In genomic region chr14:73027984-73028383, GRCh38 we compare ENCODE assay signal across 12 cellular contexts. TPM values are rescaled to one million over a fixed set of nuclear protein-coding genes. Genes with fewer than 3 reads are reported as not detected.
DNase-seq lines count a peak whose midpoint lies in the region; ATAC-seq and TF ChIP-seq lines count a peak whose summit lies in the region.
"Had no signal": no experiment of that assay in that cellular context is flagged by ENCODE, and none has a peak within 500 bp of the region (broad histone marks: within the 10 kb centered on the region; RNA-seq: fewer than 3 reads in every experiment).

No MANE protein-coding gene starts in this region.

- H3F3A ChIP-seq in GM23338 (replicated peaks; ENCODE audit: low read depth), result no peaks in the 10 kb centered on the region

- no peaks in the 10 kb centered on the region; the same call in 1 of the 2 replicates for H4K20me1 ChIP-seq in GM23338 (replicated peaks; ENCODE audit: insufficient read depth)

- H3K9me3 ChIP-seq in CD4-positive, CD25-positive, alpha-beta regulatory T cell (ENCODE audit: control insufficient read depth in 2 of 2, low read length in 2 of 2), result no peaks in the 10 kb centered on the region
- no peaks in the 10 kb centered on the region for H3K9me3 ChIP-seq in WERI-Rb-1 (ENCODE audit: severe bottlenecking)
- H3K9me3 ChIP-seq: sigmoid colon had no signal

- TF ChIP-seq CTCF in GM23338 (conservative IDR thresholded peaks at IDR 0.05; ENCODE audit: low read depth in 2 of 2) (no peak), WERI-Rb-1 (IDR thresholded peaks at IDR 0.05; ENCODE audit: low read depth, low read length) (no peak), HFFc6 (IDR thresholded peaks at IDR 0.05) (no peak), RWPE1 (conservative IDR thresholded peaks at IDR 0.05; ENCODE audit: low read depth) (no peak)

- no peak overlapping the region for H3K4me3 ChIP-seq in CD4-positive, CD25-positive, alpha-beta regulatory T cell (ENCODE audit: low read depth, low read length)
- H3K4me3 ChIP-seq in GM23338 (peak overlapping the region; percentile 43), WERI-Rb-1 (ENCODE audit: low read depth, low read length) (no peak overlapping the region)

- ATAC-seq in CD4-positive, CD25-positive, alpha-beta regulatory T cell (ENCODE audit: low read depth in 2 of 2), result no peak
- ATAC-seq in GM23338 (no peak), naive B cell (ENCODE audit: low read depth in 2 of 2) (no peak), left lobe of liver (no peak)

- H3K4me3 Mint-ChIP-seq in CD4-positive, CD25-positive, alpha-beta regulatory T cell, result peak overlapping the region; percentile 43 to 99 (median 88)
- H3K4me3 Mint-ChIP-seq in GM23338, result peak overlapping the region; percentile 89; the same call in 1 of the 3 replicates
- H3K4me3 Mint-ChIP-seq in activated naive CD8-positive, alpha-beta T cell treated with anti-CD3 and anti-CD28 coated beads for 36 hours, result peak overlapping the region; percentile 98
- peak overlapping the region in 6 of 8 donors; percentile 35 to 99 (median 94) for H3K4me3 Mint-ChIP-seq in naive B cell
- H3K4me3 Mint-ChIP-seq in HFFc6, result no peak overlapping the region

- peaks cover 25% of the 10 kb centered on the region for H3K4me1 ChIP-seq in CD4-positive, CD25-positive, alpha-beta regulatory T cell (ENCODE audit: control insufficient read depth, insufficient read depth, low read length, poor library complexity, severe bottlenecking)
- peaks cover 6% of the 10 kb centered on the region for H3K4me1 ChIP-seq in GM23338 (ENCODE audit: insufficient read depth)

- peak overlapping the region; percentile 64 for H3K4me2 ChIP-seq in GM23338

- no peaks in the 10 kb centered on the region for H3K9me2 ChIP-seq in GM23338 (ENCODE audit: insufficient read depth)

- no peaks in the 10 kb centered on the region for H3K9me3 Mint-ChIP-seq in CD4-positive, CD25-positive, alpha-beta regulatory T cell
- no peaks in the 10 kb centered on the region for H3K9me3 Mint-ChIP-seq in GM23338
- H3K9me3 Mint-ChIP-seq in activated naive CD8-positive, alpha-beta T cell treated with anti-CD3 and anti-CD28 coated beads for 36 hours, result peaks cover 2% of the 10 kb centered on the region
- H3K9me3 Mint-ChIP-seq in naive B cell, result no peaks in the 10 kb centered on the region
- no peaks in the 10 kb centered on the region for H3K9me3 Mint-ChIP-seq in HFFc6

- H3K36me3 Mint-ChIP-seq in CD4-positive, CD25-positive, alpha-beta regulatory T cell, result peaks cover 12% of the 10 kb centered on the region
- H3K36me3 Mint-ChIP-seq in GM23338 (ENCODE audit: low read depth) (peaks cover 12% of the 10 kb centered on the region; the same call in 2 of the 3 replicates), naive B cell (peaks cover 0 to 10% of the 10 kb centered on the region in 2 donors), HFFc6 (ENCODE audit: low read depth) (peaks cover 13% of the 10 kb centered on the region)
- peaks cover 7% of the 10 kb centered on the region for H3K36me3 Mint-ChIP-seq in activated naive CD8-positive, alpha-beta T cell treated with anti-CD3 and anti-CD28 coated beads for 36 hours

- H3K27ac Mint-ChIP-seq in CD4-positive, CD25-positive, alpha-beta regulatory T cell, result no peak overlapping the region
- peak overlapping the region; percentile 87; the same call in 1 of the 2 replicates for H3K27ac Mint-ChIP-seq in GM23338
- no peak overlapping the region for H3K27ac Mint-ChIP-seq in activated naive CD8-positive, alpha-beta T cell treated with anti-CD3 and anti-CD28 coated beads for 36 hours
- no peak overlapping the region for H3K27ac Mint-ChIP-seq in naive B cell
- no peak overlapping the region for H3K27ac Mint-ChIP-seq in HFFc6

- H3K4me1 Mint-ChIP-seq in CD4-positive, CD25-positive, alpha-beta regulatory T cell, result peaks cover 20 to 40% (median 27%) of the 10 kb centered on the region in 4 donors
- H3K4me1 Mint-ChIP-seq in GM23338 (peaks cover 23% of the 10 kb centered on the region), naive B cell (peaks cover 25 to 35% (median 31%) of the 10 kb centered on the region in 3 donors), HFFc6 (ENCODE audit: low read depth) (peaks cover 32% of the 10 kb centered on the region)
- peaks cover 17% of the 10 kb centered on the region for H3K4me1 Mint-ChIP-seq in activated naive CD8-positive, alpha-beta T cell treated with anti-CD3 and anti-CD28 coated beads for 36 hours

- POLR2A ChIA-PET in RWPE1 (lab: Yijun Ruan, JAX; ENCODE audit: low non-redundant PET), result no interaction called here

- H3K27ac ChIP-seq in CD4-positive, CD25-positive, alpha-beta regulatory T cell (ENCODE audit: insufficient read depth, low read length, poor library complexity, severe bottlenecking), result no peak overlapping the region
- peak overlapping the region; percentile 45; the same call in 1 of the 2 replicates for H3K27ac ChIP-seq in GM23338 (ENCODE audit: low read depth)
- H3K27ac ChIP-seq in WERI-Rb-1, result no peak overlapping the region
- H3K27ac ChIP-seq in RWPE1, result no peak overlapping the region
- H3K27ac ChIP-seq: foreskin keratinocyte had no signal

- H3K36me3 ChIP-seq in CD4-positive, CD25-positive, alpha-beta regulatory T cell (ENCODE audit: control insufficient read depth, insufficient read depth, low read length), result peaks cover 13% of the 10 kb centered on the region
- H3K36me3 ChIP-seq in GM23338 (ENCODE audit: insufficient read depth) (no peaks in the 10 kb centered on the region), WERI-Rb-1 (peaks cover 14% of the 10 kb centered on the region)

- H3K27me3 ChIP-seq in CD4-positive, CD25-positive, alpha-beta regulatory T cell (ENCODE audit: control insufficient read depth, insufficient read depth, low read length), result no peaks in the 10 kb centered on the region
- no peaks in the 10 kb centered on the region for H3K27me3 ChIP-seq in GM23338 (ENCODE audit: insufficient read depth)
- no peaks in the 10 kb centered on the region for H3K27me3 ChIP-seq in WERI-Rb-1 (ENCODE audit: insufficient read depth, low read depth, severe bottlenecking)
- H3K27me3 ChIP-seq: foreskin keratinocyte, sigmoid colon had no signal

- no peaks in the 10 kb centered on the region for H3K27me3 Mint-ChIP-seq in CD4-positive, CD25-positive, alpha-beta regulatory T cell
- H3K27me3 Mint-ChIP-seq in GM23338 (ENCODE audit: insufficient read depth, low read depth, poor library complexity) (peaks cover 8% of the 10 kb centered on the region), naive B cell (no peaks in the 10 kb centered on the region), HFFc6 (ENCODE audit: insufficient read depth) (peaks cover 2% of the 10 kb centered on the region; the same call in 1 of the 2 replicates)
- H3K27me3 Mint-ChIP-seq in activated naive CD8-positive, alpha-beta T cell treated with anti-CD3 and anti-CD28 coated beads for 36 hours, result no peaks in the 10 kb centered on the region

- CTCF ChIA-PET in RWPE1 (lab: Yijun Ruan, JAX), result interaction anchor here (1.1 kb wide), 1 partner anchor 29 kb away, joined by 3 read pairs; no protein-coding TSS in a partner anchor

- DNase-seq in CD4-positive, CD25-positive, alpha-beta regulatory T cell, result no peak
- no peak for DNase-seq in GM23338 (ENCODE audit: low spot score)
- no peak for DNase-seq in activated naive CD8-positive, alpha-beta T cell treated with anti-CD3 and anti-CD28 coated beads for 36 hours
- no peak for DNase-seq in naive B cell
- DNase-seq in WERI-Rb-1, result no peak
- no peak for DNase-seq in HFFc6
- DNase-seq in left lobe of liver (ENCODE audit: low spot score), result no peak
- DNase-seq in RWPE1 (ENCODE audit: low spot score), result no peak
- DNase-seq: aorta, C1 segment of cervical spinal cord, foreskin keratinocyte, sigmoid colon had no signal

- peak overlapping the region; percentile 30 for H2AFZ ChIP-seq in GM23338

- H3K79me2 ChIP-seq in GM23338 (replicated peaks; ENCODE audit: insufficient read depth), result peaks cover 11% of the 10 kb centered on the region; the same call in 1 of the 2 replicates

TF ChIP-seq in GM23338, 12 proteins besides CTCF, POLR2A, EP300 and RAD21 (continues in another document):
- no peak for TF ChIP-seq ETS1 (IDR thresholded peaks at IDR 0.05)
- TF ChIP-seq CREB1 (CRISPR knock-in tag; IDR thresholded peaks at IDR 0.05; ENCODE audit: low read depth), result no peak

RNA-seq across cellular contexts. Expression of gene ZFYVE1, which starts 1.1 kb away (rescaled TPM):
- 22.8 TPM for total RNA-seq in CD4-positive, CD25-positive, alpha-beta regulatory T cell
- 1 to 10 TPM; 4.1 to 6.1 (median 5.7) TPM for polyA plus RNA-seq in CD4-positive, CD25-positive, alpha-beta regulatory T cell
- total RNA-seq in GM23338 (2014; rRNA removed; shearing (Covaris generic)), result 10.2 and 12.5 TPM in 2 replicates
- polyA plus RNA-seq in GM23338 (2016; fragmentation: Nextera tagmentation; extraction: Ambion mirVana), result 3.2 and 3.7 TPM in 2 replicates
- total RNA-seq in activated naive CD8-positive, alpha-beta T cell treated with anti-CD3 and anti-CD28 coated beads for 36 hours, result 1 to 10 TPM; 7.6 to 7.9 TPM
- polyA plus RNA-seq in naive B cell (ENCODE audit: low read depth in 6 of 6), result 1 to 10 TPM; 5.5 to 9.5 (median 6.8) TPM
- total RNA-seq in HFFc6 (2021; fragmentation: NEBNext Ultra II Directional; extraction: Animal tissue kit (Norgen Biotek cat#: 25700)), result 10 to 100 TPM; 13.6 to 18.3 (median 15.6) TPM
- 13.4 TPM for total RNA-seq in left lobe of liver

RNA-seq across cellular contexts. Expression of gene RBM25, which starts 30.4 kb away (rescaled TPM):
- total RNA-seq in CD4-positive, CD25-positive, alpha-beta regulatory T cell, result 157 TPM
- polyA plus RNA-seq in CD4-positive, CD25-positive, alpha-beta regulatory T cell, result 10 to 100 TPM; 33.0 to 41.8 (median 37.6) TPM
- total RNA-seq in GM23338 (2014; rRNA removed; shearing (Covaris generic)), result 107 and 120 TPM in 2 replicates
- polyA plus RNA-seq in GM23338 (2016; fragmentation: Nextera tagmentation; extraction: Ambion mirVana) (180 and 204 TPM in 2 replicates), naive B cell (ENCODE audit: low read depth in 6 of 6) (10 to 100 TPM; 20.6 to 76.8 (median 48.5) TPM)
- total RNA-seq in activated naive CD8-positive, alpha-beta T cell treated with anti-CD3 and anti-CD28 coated beads for 36 hours, result 100 to 1,000 TPM; 102 to 108 TPM
- 10 to 100 TPM; 60.2 to 71.2 (median 64.1) TPM for total RNA-seq in HFFc6 (2021; fragmentation: NEBNext Ultra II Directional; extraction: Animal tissue kit (Norgen Biotek cat#: 25700))
- total RNA-seq in left lobe of liver, result 21.7 TPM
